1 cellular context compared by ENCODE assay signal in genomic region chr9:281753-282645, GRCh38.
TF ChIP-seq lines count a peak whose summit lies in the region.

No MANE protein-coding gene starts in this region.

TF ChIP-seq in HEK293, 187 proteins besides CTCF, POLR2A, EP300 and RAD21 (continued from another document):
- TF ChIP-seq ZNF701 (tag by site-specific recombination; IDR thresholded peaks at IDR 0.05) (0 out of 2 replicates have a peak, but pooled peaks have one; percentile 46), MZF1 (tag by site-specific recombination; IDR thresholded peaks at IDR 0.05; ENCODE audit: borderline replicate concordance) (peak; percentile 80; the same call in 1 of the 2 replicates), TRIM28 (IDR thresholded peaks at IDR 0.05; ENCODE audit: borderline replicate concordance, low read length) (0 out of 2 replicates have a peak, but pooled peaks have one; percentile 11), ZBTB49 (tag by site-specific recombination; IDR thresholded peaks at IDR 0.05; ENCODE audit: low read depth) (no peak), ZFHX2 (tag by site-specific recombination; conservative IDR thresholded peaks at IDR 0.05) (no peak), ZFP69B (tag by site-specific recombination; IDR thresholded peaks at IDR 0.05) (no peak), ZNF639 (tag by site-specific recombination; IDR thresholded peaks at IDR 0.05) (no peak), ZNF521 (tag by site-specific recombination; IDR thresholded peaks at IDR 0.05) (no peak), ZNF624 (tag by site-specific recombination; IDR thresholded peaks at IDR 0.05) (no peak), ZNF239 (tag by site-specific recombination; IDR thresholded peaks at IDR 0.05) (no peak), GLIS1 (tag by site-specific recombination; IDR thresholded peaks at IDR 0.05) (0 out of 2 replicates have a peak, but pooled peaks have one; percentile 24), ZBTB8A (tag by site-specific recombination; IDR thresholded peaks at IDR 0.05) (peak; percentile 32; the same call in 1 of the 2 replicates), ZNF335 (tag by site-specific recombination; conservative IDR thresholded peaks at IDR 0.05) (no peak), GLI2 (tag by site-specific recombination; IDR thresholded peaks at IDR 0.05; ENCODE audit: borderline replicate concordance, low read depth) (no peak), KLF1 (tag by site-specific recombination; IDR thresholded peaks at IDR 0.05) (no peak), HOXC10 (CRISPR knock-in tag; IDR thresholded peaks at IDR 0.05) (no peak), ZNF600 (tag by site-specific recombination; IDR thresholded peaks at IDR 0.05) (peak; percentile 68), SCRT2 (tag by site-specific recombination; IDR thresholded peaks at IDR 0.05) (no peak), KLF8 (tag by site-specific recombination; IDR thresholded peaks at IDR 0.05) (no peak), ZNF548 (tag by site-specific recombination; IDR thresholded peaks at IDR 0.05) (no peak), ZNF433 (tag by site-specific recombination; IDR thresholded peaks at IDR 0.05; ENCODE audit: low read depth) (no peak), ZNF223 (tag by site-specific recombination; IDR thresholded peaks at IDR 0.05) (no peak), ZNF830 (tag by site-specific recombination; IDR thresholded peaks at IDR 0.05; ENCODE audit: low read depth) (no peak), HOXD13 (CRISPR knock-in tag; IDR thresholded peaks at IDR 0.05; ENCODE audit: borderline replicate concordance) (no peak), OSR2 (tag by site-specific recombination; IDR thresholded peaks at IDR 0.05) (peak; percentile 68; the same call in 1 of the 2 replicates), ZNF133 (tag by site-specific recombination; IDR thresholded peaks at IDR 0.05) (no peak), ZNF76 (tag by site-specific recombination; IDR thresholded peaks at IDR 0.05; ENCODE audit: borderline replicate concordance, low read depth) (no peak), ZNF529 (tag by site-specific recombination; IDR thresholded peaks at IDR 0.05; ENCODE audit: insufficient replicate concordance) (no peak), ZNF626 (tag by site-specific recombination; IDR thresholded peaks at IDR 0.05) (no peak), ZNF768 (tag by site-specific recombination; IDR thresholded peaks at IDR 0.05) (no peak), ZNF670 (tag by site-specific recombination; IDR thresholded peaks at IDR 0.05; ENCODE audit: low read depth) (no peak), ZNF561 (tag by site-specific recombination; IDR thresholded peaks at IDR 0.05; ENCODE audit: borderline replicate concordance) (peak; percentile 63; the same call in 1 of the 2 replicates), ZNF214 (tag by site-specific recombination; IDR thresholded peaks at IDR 0.05; ENCODE audit: borderline replicate concordance) (no peak), ZNF549 (tag by site-specific recombination; IDR thresholded peaks at IDR 0.05) (no peak), ZNF112 (tag by site-specific recombination; IDR thresholded peaks at IDR 0.05) (no peak)
- TF ChIP-seq, protein P1, sequence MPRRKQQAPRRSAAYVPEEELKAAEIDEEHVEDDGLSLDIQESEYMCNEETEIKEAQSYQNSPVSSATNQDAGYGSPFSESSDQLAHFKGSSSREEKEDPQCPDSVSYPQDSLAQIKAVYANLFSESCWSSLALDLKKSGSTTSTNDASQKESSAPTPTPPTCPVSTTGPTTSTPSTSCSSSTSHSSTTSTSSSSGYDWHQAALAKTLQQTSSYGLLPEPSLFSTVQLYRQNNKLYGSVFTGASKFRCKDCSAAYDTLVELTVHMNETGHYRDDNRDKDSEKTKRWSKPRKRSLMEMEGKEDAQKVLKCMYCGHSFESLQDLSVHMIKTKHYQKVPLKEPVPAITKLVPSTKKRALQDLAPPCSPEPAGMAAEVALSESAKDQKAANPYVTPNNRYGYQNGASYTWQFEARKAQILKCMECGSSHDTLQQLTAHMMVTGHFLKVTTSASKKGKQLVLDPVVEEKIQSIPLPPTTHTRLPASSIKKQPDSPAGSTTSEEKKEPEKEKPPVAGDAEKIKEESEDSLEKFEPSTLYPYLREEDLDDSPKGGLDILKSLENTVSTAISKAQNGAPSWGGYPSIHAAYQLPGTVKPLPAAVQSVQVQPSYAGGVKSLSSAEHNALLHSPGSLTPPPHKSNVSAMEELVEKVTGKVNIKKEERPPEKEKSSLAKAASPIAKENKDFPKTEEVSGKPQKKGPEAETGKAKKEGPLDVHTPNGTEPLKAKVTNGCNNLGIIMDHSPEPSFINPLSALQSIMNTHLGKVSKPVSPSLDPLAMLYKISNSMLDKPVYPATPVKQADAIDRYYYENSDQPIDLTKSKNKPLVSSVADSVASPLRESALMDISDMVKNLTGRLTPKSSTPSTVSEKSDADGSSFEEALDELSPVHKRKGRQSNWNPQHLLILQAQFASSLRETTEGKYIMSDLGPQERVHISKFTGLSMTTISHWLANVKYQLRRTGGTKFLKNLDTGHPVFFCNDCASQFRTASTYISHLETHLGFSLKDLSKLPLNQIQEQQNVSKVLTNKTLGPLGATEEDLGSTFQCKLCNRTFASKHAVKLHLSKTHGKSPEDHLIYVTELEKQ (tag by site-specific recombination; IDR thresholded peaks at IDR 0.05; ENCODE audit: borderline replicate concordance) = no peak
- TF ChIP-seq, protein P2, sequence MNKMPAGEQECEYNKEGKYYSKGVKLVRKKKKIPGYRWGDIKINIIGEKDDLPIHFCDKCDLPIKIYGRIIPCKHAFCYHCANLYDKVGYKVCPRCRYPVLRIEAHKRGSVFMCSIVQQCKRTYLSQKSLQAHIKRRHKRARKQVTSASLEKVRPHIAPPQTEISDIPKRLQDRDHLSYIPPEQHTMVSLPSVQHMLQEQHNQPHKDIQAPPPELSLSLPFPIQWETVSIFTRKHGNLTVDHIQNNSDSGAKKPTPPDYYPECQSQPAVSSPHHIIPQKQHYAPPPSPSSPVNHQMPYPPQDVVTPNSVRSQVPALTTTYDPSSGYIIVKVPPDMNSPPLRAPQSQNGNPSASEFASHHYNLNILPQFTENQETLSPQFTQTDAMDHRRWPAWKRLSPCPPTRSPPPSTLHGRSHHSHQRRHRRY (tag by site-specific recombination; IDR thresholded peaks at IDR 0.05) = no peak
- TF ChIP-seq, protein P3, sequence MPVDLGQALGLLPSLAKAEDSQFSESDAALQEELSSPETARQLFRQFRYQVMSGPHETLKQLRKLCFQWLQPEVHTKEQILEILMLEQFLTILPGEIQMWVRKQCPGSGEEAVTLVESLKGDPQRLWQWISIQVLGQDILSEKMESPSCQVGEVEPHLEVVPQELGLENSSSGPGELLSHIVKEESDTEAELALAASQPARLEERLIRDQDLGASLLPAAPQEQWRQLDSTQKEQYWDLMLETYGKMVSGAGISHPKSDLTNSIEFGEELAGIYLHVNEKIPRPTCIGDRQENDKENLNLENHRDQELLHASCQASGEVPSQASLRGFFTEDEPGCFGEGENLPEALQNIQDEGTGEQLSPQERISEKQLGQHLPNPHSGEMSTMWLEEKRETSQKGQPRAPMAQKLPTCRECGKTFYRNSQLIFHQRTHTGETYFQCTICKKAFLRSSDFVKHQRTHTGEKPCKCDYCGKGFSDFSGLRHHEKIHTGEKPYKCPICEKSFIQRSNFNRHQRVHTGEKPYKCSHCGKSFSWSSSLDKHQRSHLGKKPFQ (tag by site-specific recombination; IDR thresholded peaks at IDR 0.05) = no peak
- TF ChIP-seq, protein P4, sequence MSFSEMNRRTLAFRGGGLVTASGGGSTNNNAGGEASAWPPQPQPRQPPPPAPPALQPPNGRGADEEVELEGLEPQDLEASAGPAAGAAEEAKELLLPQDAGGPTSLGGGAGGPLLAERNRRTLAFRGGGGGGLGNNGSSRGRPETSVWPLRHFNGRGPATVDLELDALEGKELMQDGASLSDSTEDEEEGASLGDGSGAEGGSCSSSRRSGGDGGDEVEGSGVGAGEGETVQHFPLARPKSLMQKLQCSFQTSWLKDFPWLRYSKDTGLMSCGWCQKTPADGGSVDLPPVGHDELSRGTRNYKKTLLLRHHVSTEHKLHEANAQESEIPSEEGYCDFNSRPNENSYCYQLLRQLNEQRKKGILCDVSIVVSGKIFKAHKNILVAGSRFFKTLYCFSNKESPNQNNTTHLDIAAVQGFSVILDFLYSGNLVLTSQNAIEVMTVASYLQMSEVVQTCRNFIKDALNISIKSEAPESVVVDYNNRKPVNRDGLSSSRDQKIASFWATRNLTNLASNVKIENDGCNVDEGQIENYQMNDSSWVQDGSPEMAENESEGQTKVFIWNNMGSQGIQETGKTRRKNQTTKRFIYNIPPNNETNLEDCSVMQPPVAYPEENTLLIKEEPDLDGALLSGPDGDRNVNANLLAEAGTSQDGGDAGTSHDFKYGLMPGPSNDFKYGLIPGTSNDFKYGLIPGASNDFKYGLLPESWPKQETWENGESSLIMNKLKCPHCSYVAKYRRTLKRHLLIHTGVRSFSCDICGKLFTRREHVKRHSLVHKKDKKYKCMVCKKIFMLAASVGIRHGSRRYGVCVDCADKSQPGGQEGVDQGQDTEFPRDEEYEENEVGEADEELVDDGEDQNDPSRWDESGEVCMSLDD (tag by site-specific recombination; IDR thresholded peaks at IDR 0.05) = no peak
- TF ChIP-seq, protein P5, sequence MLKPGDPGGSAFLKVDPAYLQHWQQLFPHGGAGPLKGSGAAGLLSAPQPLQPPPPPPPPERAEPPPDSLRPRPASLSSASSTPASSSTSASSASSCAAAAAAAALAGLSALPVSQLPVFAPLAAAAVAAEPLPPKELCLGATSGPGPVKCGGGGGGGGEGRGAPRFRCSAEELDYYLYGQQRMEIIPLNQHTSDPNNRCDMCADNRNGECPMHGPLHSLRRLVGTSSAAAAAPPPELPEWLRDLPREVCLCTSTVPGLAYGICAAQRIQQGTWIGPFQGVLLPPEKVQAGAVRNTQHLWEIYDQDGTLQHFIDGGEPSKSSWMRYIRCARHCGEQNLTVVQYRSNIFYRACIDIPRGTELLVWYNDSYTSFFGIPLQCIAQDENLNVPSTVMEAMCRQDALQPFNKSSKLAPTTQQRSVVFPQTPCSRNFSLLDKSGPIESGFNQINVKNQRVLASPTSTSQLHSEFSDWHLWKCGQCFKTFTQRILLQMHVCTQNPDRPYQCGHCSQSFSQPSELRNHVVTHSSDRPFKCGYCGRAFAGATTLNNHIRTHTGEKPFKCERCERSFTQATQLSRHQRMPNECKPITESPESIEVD (tag by site-specific recombination; IDR thresholded peaks at IDR 0.05) = peak; percentile 70
